10 cellular contexts compared by ENCODE assay signal in the genomic region with DNA sequence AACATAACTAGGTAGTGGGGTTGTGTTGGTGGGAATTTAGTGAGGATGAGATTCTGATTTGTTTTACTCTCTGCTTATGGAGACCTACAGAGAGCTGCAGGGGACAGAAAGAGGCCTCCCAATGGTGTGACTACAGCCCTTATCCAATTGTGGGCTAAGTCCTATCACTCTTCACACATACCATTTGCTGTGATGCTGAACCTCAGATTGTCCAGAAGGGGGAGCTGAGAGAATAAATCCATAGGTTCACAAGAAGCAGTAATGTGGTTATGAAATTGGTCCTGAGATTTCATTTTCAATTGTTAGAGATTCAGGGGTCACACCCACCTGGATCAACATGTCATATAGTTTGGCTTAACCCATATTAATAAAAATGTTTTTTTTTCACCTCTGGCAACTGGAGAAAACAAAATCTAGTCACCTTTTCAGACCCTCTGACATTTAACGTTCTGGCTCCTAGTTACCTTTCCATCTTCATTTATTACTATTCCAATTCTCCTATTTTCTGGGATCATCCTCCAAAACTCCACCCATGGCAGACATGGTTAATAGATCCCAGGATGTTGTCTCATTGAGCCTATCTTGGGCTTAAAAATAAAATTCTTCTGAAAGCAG. TPM values are rescaled to one million over a fixed set of nuclear protein-coding genes. Genes with fewer than 3 reads are reported as not detected.
DNase-seq lines count a peak whose midpoint lies in the region; FAIRE-seq and TF ChIP-seq lines count a peak whose summit lies in the region.
"Had no signal": no experiment of that assay in that cellular context is flagged by ENCODE, and none has a peak within 500 bp of the region (broad histone marks: within the 10 kb centered on the region; RNA-seq: fewer than 3 reads in every experiment).

No MANE protein-coding gene starts in this region.

- no peaks in the 10 kb centered on the region for H3K36me3 Mint-ChIP-seq in endodermal cell (ENCODE audit: low read depth)

- peaks cover 43% of the 10 kb centered on the region for H3K27me3 Mint-ChIP-seq in endodermal cell (ENCODE audit: insufficient read depth)

- H3K27me3 ChIP-seq in endodermal cell (ENCODE audit: control insufficient read depth, insufficient read depth, low read length, poor library complexity, severe bottlenecking), result peaks cover 27% of the 10 kb centered on the region

- TF ChIP-seq CTCF in HEK293 (tag by site-specific recombination; IDR thresholded peaks at IDR 0.05), result no peak
- peak; percentile 86 for TF ChIP-seq CTCF in endodermal cell (conservative IDR thresholded peaks at IDR 0.05)

- no peak for FAIRE-seq in frontal cortex (lab: Jason Lieb, UNC)

- CTCF ChIA-PET in HEK293 (lab: Yijun Ruan, JAX), result interaction anchor here (0.6 to 1.6 kb wide), 9 partner anchors 8 to 1310 kb away, joined by 3 to 7 read pairs (median 4); no protein-coding TSS in a partner anchor

- H3K4me1 ChIP-seq in HEK293 (ENCODE audit: control insufficient read depth, insufficient read depth, low read length) (no peaks in the 10 kb centered on the region), endodermal cell (ENCODE audit: control insufficient read depth, insufficient read depth, low read length) (no peaks in the 10 kb centered on the region)

- peaks cover 2% of the 10 kb centered on the region for H3K4me1 Mint-ChIP-seq in endodermal cell

- no peak overlapping the region for H3K27ac ChIP-seq in HEK293 (ENCODE audit: extremely low read depth, low read depth, low read length)
- no peak overlapping the region for H3K27ac ChIP-seq in endodermal cell (ENCODE audit: low read depth, low read length)

- peak; percentile 15 for DNase-seq in DMS153 (lab: John Stamatoyannopoulos, UW)
- peak; percentile 86 for DNase-seq in NCI-H82 (lab: John Stamatoyannopoulos, UW)
- no peak for DNase-seq in endodermal cell
- peak; percentile 11 for DNase-seq in retina
- no peak for DNase-seq in stimulated activated CD4-positive, alpha-beta T cell treated with anti-CD3 and anti-CD28 coated beads, Interleukin-4, amount 100 ng/mL, for 1 hour
- DNase-seq in frontal cortex (ENCODE audit: low spot score in 2 of 2), result no peak
- no peak for DNase-seq in ureter (ENCODE audit: low spot score)

- H3K27ac Mint-ChIP-seq in endodermal cell, result no peak overlapping the region
- H3K27ac Mint-ChIP-seq: T-helper 1 cell treated with Interleukin-12 subunit alpha and Interleukin-12 subunit beta and Interleukin-4 antibody, amounts not matched to agents 30 μg/mL and 1 μg/mL, for 36 hours had no signal

- POLR2A ChIA-PET in HEK293 (lab: Yijun Ruan, JAX), result no interaction called here

- H3K9ac ChIP-seq in endodermal cell (ENCODE audit: extremely low read depth, low read length, poor library complexity, severe bottlenecking), result no peak overlapping the region

- H3K4me3 ChIP-seq in HEK293 (ENCODE audit: low read depth, low read length), result no peak overlapping the region
- H3K4me3 ChIP-seq in endodermal cell (ENCODE audit: low read length), result no peak overlapping the region

- H3K36me3 ChIP-seq in HEK293 (ENCODE audit: control insufficient read depth in 2 of 2, insufficient read depth in 1 of 2, low read length in 2 of 2) (no peaks in the 10 kb centered on the region), endodermal cell (ENCODE audit: control insufficient read depth, insufficient read depth, low read length) (no peaks in the 10 kb centered on the region)

- H3K9me3 ChIP-seq in HEK293 (ENCODE audit: control insufficient read depth, insufficient read depth, low read depth, low read length), result no peaks in the 10 kb centered on the region
- no peaks in the 10 kb centered on the region for H3K9me3 ChIP-seq in endodermal cell (ENCODE audit: control insufficient read depth, low read length)

- WGBS in endodermal cell (ENCODE audit: insufficient coverage in 1 of 2, insufficient read length in 1 of 2), 2 experiments, result 92 to 94% methylated on average over 1 of the region's 1 CpG

- H3K4me3 Mint-ChIP-seq in endodermal cell, result no peak overlapping the region
- H3K4me3 Mint-ChIP-seq: T-helper 1 cell treated with Interleukin-12 subunit alpha and Interleukin-12 subunit beta and Interleukin-4 antibody, amounts not matched to agents 30 μg/mL and 1 μg/mL, for 36 hours had no signal

- H3K9me3 Mint-ChIP-seq in endodermal cell, result peaks cover 8% of the 10 kb centered on the region

TF ChIP-seq in HEK293, 187 proteins besides CTCF, POLR2A, EP300 and RAD21:
- TF ChIP-seq ZNF654 (tag by site-specific recombination; IDR thresholded peaks at IDR 0.05; ENCODE audit: low read depth) (peak; percentile 18), YY1 (tag by site-specific recombination; IDR thresholded peaks at IDR 0.05) (no peak)
TF ChIP-seq in HEK293: peak in this region for 1.

RNA-seq across cellular contexts. Expression of a gene that starts 53.3 kb away (rescaled TPM):
- total RNA-seq in endodermal cell (10 to 100 TPM; 27.6 to 51.0 TPM), frontal cortex (36.7 TPM), ureter (2.6 TPM)
- 4.7 TPM for polyA plus RNA-seq in endodermal cell (2013, experiment 1 of 2)
- polyA plus RNA-seq in endodermal cell (2013, experiment 2 of 2), result 5.1 TPM
- total RNA-seq: pulmonary artery endothelial cell had no signal

Comparison
In these comparisons a context has a peak if more than half of its experiments do, and no peak if none do; other contexts are left out.
1. DNase-seq: peak in DMS153 (single experiment), NCI-H82 (single experiment) and retina (single experiment); none in endodermal cell (single experiment), stimulated activated CD4-positive, alpha-beta T cell treated with anti-CD3 and anti-CD28 coated beads, Interleukin-4, amount 100 ng/mL, for 1 hour (single experiment), frontal cortex (0 of 2) and ureter (single experiment).